Comparison of ENCODE assay signal across 1 cellular context in genomic region chr10:68151453-68151852, GRCh38.
TF ChIP-seq lines count a peak whose summit lies in the region.

No MANE protein-coding gene starts in this region.

TF ChIP-seq in H1, 55 proteins besides CTCF, POLR2A, EP300 and RAD21:
- TF ChIP-seq PHF8 (conservative IDR thresholded peaks at IDR 0.05; ENCODE audit: low read depth, low read length), result no peak
- TF ChIP-seq RXRA (IDR thresholded peaks at IDR 0.05; ENCODE audit: insufficient read depth, low read depth, low read length), result no peak
- TF ChIP-seq POU5F1 (IDR thresholded peaks at IDR 0.05; ENCODE audit: low read depth, low read length), result no peak
- no peak for TF ChIP-seq TAF1 (IDR thresholded peaks at IDR 0.05; ENCODE audit: low read depth, low read length)
- TF ChIP-seq RFX5 (IDR thresholded peaks at IDR 0.05; ENCODE audit: borderline replicate concordance, low read depth, low read length), result no peak
